Comparison of ENCODE assay signal across 27 cellular contexts in the genomic region with DNA sequence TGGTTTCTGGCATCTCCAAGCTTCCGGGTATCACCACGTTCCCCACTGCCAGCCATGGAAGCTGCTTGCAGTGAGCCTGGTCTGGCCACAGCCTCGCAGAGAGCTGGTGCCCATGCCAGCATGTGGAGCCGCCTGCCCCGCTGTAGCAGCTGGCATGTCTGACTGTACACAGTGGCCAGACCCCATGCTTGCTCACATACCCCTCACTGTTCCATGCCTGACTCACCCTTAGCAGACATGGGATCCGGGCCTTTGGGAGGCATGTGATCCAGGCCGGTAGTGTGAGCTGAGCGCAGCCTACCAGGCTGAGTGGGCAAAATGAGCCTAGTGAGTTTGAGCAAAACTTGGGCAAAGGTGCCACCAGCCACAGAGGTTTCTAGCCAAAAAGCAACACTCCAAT.
"Had no signal": no experiment of that assay in that cellular context is flagged by ENCODE, and none has a peak within 500 bp of the region (broad histone marks: within the 10 kb centered on the region; RNA-seq: fewer than 3 reads in every experiment).

No MANE protein-coding gene starts in this region.

- H3K4me1 Mint-ChIP-seq: nephron progenitor cell, T-cell had no signal

- H3K36me3 ChIP-seq: adrenal gland, ascending aorta, brain microvascular endothelial cell, esophagus muscularis mucosa, upper lobe of left lung had no signal

- FAIRE-seq: colon, endothelial cell of umbilical vein, keratinocyte had no signal

- DNase-seq: activated CD4-positive, alpha-beta T cell treated with anti-CD3 and anti-CD28 coated beads, Interleukin-2, amount 50 U/mL, for 48 hours; activated CD8-positive, alpha-beta memory T cell treated with anti-CD3 and anti-CD28 coated beads, Interleukin-2, amount 50 U/mL, for 48 hours; activated naive CD4-positive, alpha-beta T cell; activated T-cell treated with anti-CD3 and anti-CD28 coated beads, Interleukin-2, amount 50 U/mL, for 4 hours; adrenal gland; brain microvascular endothelial cell; central memory CD4-positive, alpha-beta T cell; effector memory CD4-positive, alpha-beta T cell; left colon; nephron progenitor cell; nucleus accumbens; stimulated activated CD4-positive, alpha-beta T cell treated with anti-CD3 and anti-CD28 coated beads, Interleukin-15, amount 100 ng/mL, for 24 hours; stimulated activated naive B cell treated with anti-CD40 and anti-IgM and Interleukin-4, amounts not matched to agents 10 μg/mL and 1 μg/mL and 100 μg/mL, for 72 hours; T-cell; testis had no signal

- H3K27ac ChIP-seq: adrenal gland, ascending aorta, brain microvascular endothelial cell, esophagus muscularis mucosa, testis, upper lobe of left lung had no signal

- H3K27ac Mint-ChIP-seq: activated naive CD8-positive, alpha-beta T cell; activated T-helper 2 cell treated with anti-CD3 and anti-CD28 coated beads, Interferon-gamma antibody, Interleukin-2, Interleukin-4, amounts not matched to agents 10 μg/mL and 5 μg/mL and 100 μg/mL, durations not matched to agents 14 hours and 24 hours and 36 hours; memory B cell; nephron progenitor cell; stimulated activated naive B cell treated with anti-CD40 and anti-IgM and Interleukin-4, amounts not matched to agents 10 μg/mL and 1 μg/mL and 100 μg/mL, for 72 hours; T-cell; T-helper 2 cell treated with Interferon-gamma antibody and Interleukin-4, amounts not matched to agents 5 μg/mL and 100 μg/mL, for 36 hours had no signal

- H3K27me3 ChIP-seq: adrenal gland, ascending aorta, brain microvascular endothelial cell, testis, upper lobe of left lung had no signal

- H3K4me3 Mint-ChIP-seq: activated naive CD8-positive, alpha-beta T cell; activated T-cell treated with anti-CD3 and anti-CD28 coated beads, Interleukin-2, amount 50 U/mL, for 4 hours; memory B cell; nephron progenitor cell; stimulated activated naive B cell treated with anti-CD40 and anti-IgM and Interleukin-4, amounts not matched to agents 10 μg/mL and 1 μg/mL and 100 μg/mL, for 72 hours; T-cell; T-helper 2 cell treated with Interferon-gamma antibody and Interleukin-4, amounts not matched to agents 5 μg/mL and 100 μg/mL, for 36 hours had no signal

- ATAC-seq: activated T-cell treated with anti-CD3 and anti-CD28 coated beads, Interleukin-2, amount 50 U/mL, for 4 hours; left colon; sciatic nerve; stimulated activated naive B cell treated with anti-CD40 and anti-IgM and Interleukin-4, amounts not matched to agents 10 μg/mL and 1 μg/mL and 100 μg/mL, for 72 hours; T-cell had no signal

- H3K4me3 ChIP-seq: adrenal gland, ascending aorta, esophagus muscularis mucosa, smooth muscle cell, testis, upper lobe of left lung had no signal

- H3K4me1 ChIP-seq: adrenal gland, ascending aorta, esophagus muscularis mucosa, testis, upper lobe of left lung had no signal

- H3K9me3 ChIP-seq: testis had no signal
